In the genomic region with DNA sequence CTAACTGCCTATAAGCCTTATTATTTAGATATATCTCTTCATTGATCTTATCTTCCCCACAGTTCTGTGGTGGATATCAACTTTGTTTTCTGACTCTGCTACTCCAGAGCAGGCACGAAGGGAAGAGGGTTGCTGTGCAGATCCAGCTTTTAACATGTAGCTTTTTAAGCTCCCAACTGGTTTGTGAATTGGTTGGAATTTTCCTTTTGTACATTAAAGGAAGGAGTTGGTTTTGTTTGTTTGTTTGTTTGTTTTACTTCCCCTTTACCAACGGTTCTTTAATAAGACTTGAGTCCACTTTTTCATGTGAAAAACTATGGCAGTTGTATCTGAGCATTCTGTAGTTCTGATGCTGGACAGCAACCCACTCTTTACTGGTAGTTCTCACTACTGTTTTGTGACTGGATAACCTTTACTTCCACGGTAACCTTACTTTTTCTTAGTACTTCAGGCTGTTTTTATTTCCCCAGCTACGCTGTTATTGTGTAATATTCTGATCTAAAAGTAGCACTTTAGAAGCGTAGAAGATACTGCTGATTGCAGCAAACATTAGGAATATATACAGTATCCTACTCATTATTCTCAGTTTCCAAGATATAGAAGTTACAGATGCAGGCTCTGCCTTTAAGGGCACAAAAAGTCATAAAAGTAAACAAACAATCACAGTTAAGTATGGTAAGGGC, we compare ENCODE assay signal across 9 cellular contexts. TPM values are rescaled to one million over a fixed set of nuclear protein-coding genes. Genes with fewer than 3 reads are reported as not detected.
DNase-seq lines count a peak whose midpoint lies in the region; ATAC-seq and TF ChIP-seq lines count a peak whose summit lies in the region.
"Had no signal": no experiment of that assay in that cellular context is flagged by ENCODE, and none has a peak within 500 bp of the region (broad histone marks: within the 10 kb centered on the region; RNA-seq: fewer than 3 reads in every experiment).

No MANE protein-coding gene starts in this region.

- peaks cover 5% of the 10 kb centered on the region for H3K4me1 ChIP-seq in RWPE2 (ENCODE audit: insufficient read depth, poor library complexity, severe bottlenecking)
- H3K4me1 ChIP-seq in spleen = peaks cover 15 to 81% (median 49%) of the 10 kb centered on the region in 6 donors

- H3K36me3 ChIP-seq in RWPE2 (ENCODE audit: low read depth) = peaks cover 11% of the 10 kb centered on the region; the same call in 1 of the 2 replicates
- H3K36me3 ChIP-seq in spleen = peaks cover 0 to 36% (median 16%) of the 10 kb centered on the region in 6 donors

- H3K4me3 ChIP-seq in RWPE2 (ENCODE audit: severe bottlenecking) (peak overlapping the region; percentile 85), spleen (peak overlapping the region in 5 of 8 donors; percentile 65 to 89 (median 79))

- no peak for ATAC-seq in RWPE2 (ENCODE audit: low read depth)

- H3K27ac ChIP-seq in RWPE2 (ENCODE audit: poor library complexity, severe bottlenecking) = no peak overlapping the region
- peak overlapping the region in 2 of 8 donors; percentile 88 to 89 for H3K27ac ChIP-seq in spleen

- no peak for TF ChIP-seq CTCF in RWPE2 (IDR thresholded peaks at IDR 0.05; ENCODE audit: poor library complexity, severe bottlenecking)
- TF ChIP-seq CTCF in spleen (IDR thresholded peaks at IDR 0.05 in 8 of 11, conservative IDR thresholded peaks at IDR 0.05 in 3 of 11) = no peak
- TF ChIP-seq CTCF in GM20000 (IDR thresholded peaks at IDR 0.05; ENCODE audit: extremely low read depth, missing control alignments) = no peak

- DNase-seq in NOMO-1 treated with DMSO at 0.1 percent for 48 hours (lab: John Stamatoyannopoulos, UW; ENCODE audit: unreplicated experiment) (peak; percentile 31), NOMO-1 treated with dmso at 0.1 percent for 144 hours (lab: John Stamatoyannopoulos, UW; ENCODE audit: unreplicated experiment) (no peak), RWPE2 (ENCODE audit: low spot score) (no peak), erythroblast (lab: John Stamatoyannopoulos, UW) (peak; percentile 37 to 46), spleen (no peak), GM20000 (ENCODE audit: low spot score) (no peak), 8988T (no peak)
- no peak for DNase-seq in stimulated activated CD4-positive, alpha-beta T cell treated with anti-CD3 and anti-CD28 coated beads, Interleukin-4, amount 100 ng/mL, for 24 hours

- intact Hi-C loops in spleen (cut with DNase I; ENCODE audit: low total_unique reads) = loop anchor here (10.0 kb wide), 1 partner anchor 92 kb away; the partner anchor contains the start of genes EXOC8 and SPRTN

- no peak for TF ChIP-seq POLR2A in erythroblast (IDR thresholded peaks at IDR 0.05; ENCODE audit: low read length)
- no peak for TF ChIP-seq POLR2A in spleen (IDR thresholded peaks at IDR 0.05)

- 40 to 58% (median 50%) methylated on average over 5 of the region's 5 CpGs for WGBS in spleen, 5 donors

- H3K27me3 ChIP-seq in RWPE2 (ENCODE audit: insufficient read depth, poor library complexity, severe bottlenecking) = no peaks in the 10 kb centered on the region
- H3K27me3 ChIP-seq in spleen (replicated peaks in 1 of 7) = no peaks in the 10 kb centered on the region
- H3K27me3 ChIP-seq: cardiac muscle cell had no signal

- H3K9me3 ChIP-seq in RWPE2 (ENCODE audit: severe bottlenecking) (no peaks in the 10 kb centered on the region), spleen (no peaks in the 10 kb centered on the region)

RNA-seq across cellular contexts. Expression of gene GNPAT, which starts 1.6 kb away (rescaled TPM):
- total RNA-seq in spleen = 10 to 100 TPM; 27.9 to 42.6 (median 33.7) TPM
- polyA plus RNA-seq in spleen = 10 to 100 TPM; 27.7 to 42.9 (median 42.6) TPM

Comparison
In these comparisons a context has a peak if more than half of its experiments do, and no peak if none do; other contexts are left out.
1. DNase-seq: peak in NOMO-1 treated with DMSO at 0.1 percent for 48 hours (single experiment) and erythroblast (2 of 2); none in NOMO-1 treated with dmso at 0.1 percent for 144 hours (single experiment), RWPE2 (single experiment), spleen (single experiment), GM20000 (single experiment), stimulated activated CD4-positive, alpha-beta T cell treated with anti-CD3 and anti-CD28 coated beads, Interleukin-4, amount 100 ng/mL, for 24 hours (single experiment) and 8988T (single experiment).